In genomic region chr20:8019178-8019997, GRCh38 we compare ENCODE assay signal across 1 cellular context.
TF ChIP-seq lines count a peak whose summit lies in the region.

TMX4 (minus strand) TSS chr20:8019761; CDS start chr20:8019613, 148 bp downstream.

TF ChIP-seq in HepG2, 621 proteins besides CTCF, POLR2A, EP300 and RAD21 (continued from another document and continues in another):
- TF ChIP-seq ZNF33A (CRISPR knock-in tag; IDR thresholded peaks at IDR 0.05; ENCODE audit: borderline replicate concordance) (no peak), GLI4 (CRISPR knock-in tag; IDR thresholded peaks at IDR 0.05; ENCODE audit: borderline replicate concordance) (peak; percentile 47; the same call in 1 of the 2 replicates), AGO1 (IDR thresholded peaks at IDR 0.05; ENCODE audit: low read depth, low read length, poor library complexity, severe bottlenecking) (peak; percentile 69), ZSCAN29 (CRISPR knock-in tag; conservative IDR thresholded peaks at IDR 0.05) (peak; percentile 83; the same call in 1 of the 2 replicates), MLLT10 (CRISPR knock-in tag; IDR thresholded peaks at IDR 0.05) (no peak), BRCA1 (CRISPR knock-in tag; IDR thresholded peaks at IDR 0.05) (peak; percentile 92), MATR3 (CRISPR knock-in tag; IDR thresholded peaks at IDR 0.05) (0 out of 2 replicates have a peak, but pooled peaks have one; percentile 17), SSRP1 (CRISPR knock-in tag; IDR thresholded peaks at IDR 0.05) (no peak; the same call in 1 of the 2 replicates), ZNF75D (CRISPR knock-in tag; IDR thresholded peaks at IDR 0.05; ENCODE audit: borderline replicate concordance) (no peak), NKX3-1 (CRISPR knock-in tag; IDR thresholded peaks at IDR 0.05) (peak; percentile 93), PPARG (CRISPR knock-in tag; conservative IDR thresholded peaks at IDR 0.05) (no peak), ZNF839 (CRISPR knock-in tag; IDR thresholded peaks at IDR 0.05; ENCODE audit: borderline replicate concordance) (0 out of 2 replicates have a peak, but pooled peaks have one; percentile 96), ZNF761 (CRISPR knock-in tag; conservative IDR thresholded peaks at IDR 0.05) (peak; percentile 92), E2F1 (CRISPR knock-in tag; IDR thresholded peaks at IDR 0.05) (peak; percentile 86), KDM4B (CRISPR knock-in tag; IDR thresholded peaks at IDR 0.05) (peak; percentile 81), ZFP36L1 (CRISPR knock-in tag; IDR thresholded peaks at IDR 0.05) (no peak), MYNN (CRISPR knock-in tag; IDR thresholded peaks at IDR 0.05; ENCODE audit: low read depth) (peak; percentile 98; the same call in 1 of the 2 replicates), NR0B2 (CRISPR knock-in tag; IDR thresholded peaks at IDR 0.05) (peak; percentile 94), ZNF549 (CRISPR knock-in tag; IDR thresholded peaks at IDR 0.05) (no peak), ZNF770 (CRISPR knock-in tag; IDR thresholded peaks at IDR 0.05) (peak; percentile 78), E2F2 (CRISPR knock-in tag; IDR thresholded peaks at IDR 0.05; ENCODE audit: borderline replicate concordance) (peak; percentile 92; the same call in 1 of the 2 replicates), TOE1 (CRISPR knock-in tag; IDR thresholded peaks at IDR 0.05) (peak; percentile 25), YY1 (IDR thresholded peaks at IDR 0.05; ENCODE audit: insufficient read depth, insufficient replicate concordance, low read depth, low read length) (peak; percentile 94), SUZ12 (IDR thresholded peaks at IDR 0.05; ENCODE audit: low read depth, low read length) (no peak), ZNF644 (CRISPR knock-in tag; IDR thresholded peaks at IDR 0.05; ENCODE audit: low read depth) (peak; percentile 72; the same call in 1 of the 2 replicates), BATF2 (CRISPR knock-in tag; IDR thresholded peaks at IDR 0.05) (peak; percentile 75; the same call in 1 of the 2 replicates), FOXK2 (IDR thresholded peaks at IDR 0.05) (no peak; the same call in 1 of the 2 replicates), KMT2A (CRISPR knock-in tag; IDR thresholded peaks at IDR 0.05) (peak; percentile 93), ZNF558 (CRISPR knock-in tag; IDR thresholded peaks at IDR 0.05; ENCODE audit: borderline replicate concordance) (no peak), SRY (CRISPR knock-in tag; IDR thresholded peaks at IDR 0.05) (no peak; the same call in 1 of the 2 replicates), ATAD3A (CRISPR knock-in tag; IDR thresholded peaks at IDR 0.05) (no peak), ZKSCAN5 (CRISPR knock-in tag; IDR thresholded peaks at IDR 0.05) (no peak), DR1 (CRISPR knock-in tag; IDR thresholded peaks at IDR 0.05) (peak; percentile 98), TRIM24 (CRISPR knock-in tag; IDR thresholded peaks at IDR 0.05) (no peak), NFYC (CRISPR knock-in tag; IDR thresholded peaks at IDR 0.05) (no peak; the same call in 1 of the 2 replicates), FOSL2 (CRISPR knock-in tag; IDR thresholded peaks at IDR 0.05) (peak; percentile 60; the same call in 1 of the 2 replicates), ZGPAT (CRISPR knock-in tag; IDR thresholded peaks at IDR 0.05) (peak; percentile 88), ATF2 (CRISPR knock-in tag; IDR thresholded peaks at IDR 0.05) (peak; percentile 68), ZNF790 (CRISPR knock-in tag; IDR thresholded peaks at IDR 0.05; ENCODE audit: borderline replicate concordance) (peak; percentile 95; the same call in 1 of the 2 replicates), ZFYVE20 (CRISPR knock-in tag; IDR thresholded peaks at IDR 0.05; ENCODE audit: borderline replicate concordance, low read depth) (0 out of 2 replicates have a peak, but pooled peaks have one; percentile 2), ZNF589 (CRISPR knock-in tag; conservative IDR thresholded peaks at IDR 0.05) (peak; percentile 55; the same call in 1 of the 2 replicates), RNF2 (conservative IDR thresholded peaks at IDR 0.05; ENCODE audit: low read depth) (peak; percentile 89), SP1 (IDR thresholded peaks at IDR 0.05) (no peak), SP1 (CRISPR knock-in tag; IDR thresholded peaks at IDR 0.05) (peak; percentile 93), PAWR (CRISPR knock-in tag; IDR thresholded peaks at IDR 0.05; ENCODE audit: borderline replicate concordance) (peak; percentile 98; the same call in 1 of the 2 replicates), SMAD9 (CRISPR knock-in tag; IDR thresholded peaks at IDR 0.05) (0 out of 2 replicates have a peak, but pooled peaks have one; percentile 71), ZNF710 (CRISPR knock-in tag; IDR thresholded peaks at IDR 0.05; ENCODE audit: borderline replicate concordance) (peak; percentile 85), BRF2 (CRISPR knock-in tag; IDR thresholded peaks at IDR 0.05) (peak; percentile 85), MAX (IDR thresholded peaks at IDR 0.05) (peak; percentile 80), PAX8 (CRISPR knock-in tag; IDR thresholded peaks at IDR 0.05; ENCODE audit: borderline replicate concordance) (no peak; the same call in 1 of the 2 replicates), SATB2 (CRISPR knock-in tag; IDR thresholded peaks at IDR 0.05) (peak; percentile 89), LBX2 (CRISPR knock-in tag; IDR thresholded peaks at IDR 0.05; ENCODE audit: borderline replicate concordance) (peak; percentile 97; the same call in 1 of the 2 replicates), NFKBIZ (CRISPR knock-in tag; IDR thresholded peaks at IDR 0.05) (peak; percentile 45), ERF (CRISPR knock-in tag; IDR thresholded peaks at IDR 0.05) (peak; percentile 58; the same call in 1 of the 2 replicates), MLX (CRISPR knock-in tag; IDR thresholded peaks at IDR 0.05) (peak; percentile 69), TEF (CRISPR knock-in tag; IDR thresholded peaks at IDR 0.05) (0 out of 2 replicates have a peak, but pooled peaks have one; percentile 3), ZMAT3 (CRISPR knock-in tag; conservative IDR thresholded peaks at IDR 0.05) (peak; percentile 77), TBP (CRISPR knock-in tag; IDR thresholded peaks at IDR 0.05) (peak; percentile 91)
